32 cellular contexts compared by ENCODE assay signal in the genomic region with DNA sequence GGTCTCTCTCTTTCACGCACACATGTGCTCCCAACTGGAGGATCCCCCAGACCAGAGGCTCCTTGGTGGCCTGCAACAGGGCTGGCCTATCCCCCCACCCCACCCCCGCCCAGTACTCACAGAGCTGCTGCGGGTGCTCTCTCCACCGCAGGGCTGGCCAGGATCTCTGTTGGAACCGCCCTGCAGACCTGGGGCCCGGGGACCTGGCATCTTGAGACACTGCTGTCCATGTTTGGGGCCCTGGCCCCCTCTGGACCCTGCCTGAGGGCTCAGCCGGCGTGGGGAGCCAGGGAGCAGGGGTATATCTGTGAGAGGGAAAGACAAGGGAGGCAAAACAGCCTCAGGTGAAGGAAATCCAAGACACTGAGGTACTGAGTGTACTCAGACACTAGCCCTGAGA. TPM values are rescaled to one million over a fixed set of nuclear protein-coding genes. Genes with fewer than 3 reads are reported as not detected.
"Had no signal": no experiment of that assay in that cellular context is flagged by ENCODE, and none has a peak within 500 bp of the region (broad histone marks: within the 10 kb centered on the region; RNA-seq: fewer than 3 reads in every experiment).

No MANE protein-coding gene starts in this region.

- H3K27ac ChIP-seq: ascending aorta, breast epithelium, cardiac muscle cell, esophagus muscularis mucosa, foreskin keratinocyte, gastrocnemius medialis, heart left ventricle had no signal

- H3K4me1 ChIP-seq: ascending aorta, breast epithelium, esophagus muscularis mucosa, foreskin keratinocyte, gastrocnemius medialis, heart left ventricle had no signal

- H3K4me3 ChIP-seq: ascending aorta, breast epithelium, cardiac muscle cell, esophagus muscularis mucosa, gastrocnemius medialis, heart left ventricle had no signal

- ATAC-seq: activated CD8-positive, alpha-beta memory T cell treated with anti-CD3 and anti-CD28 coated beads, Interleukin-2, amount 10 ng/mL, durations not matched to agents 7 days and 5 days; activated CD8-positive, alpha-beta T cell treated with anti-CD3 and anti-CD28 coated beads for 36 hours; activated naive CD4-positive, alpha-beta T cell treated with anti-CD3 and anti-CD28 coated beads, Interleukin-2, amount 50 U/mL, for 72 hours; activated T-cell treated with anti-CD3 and anti-CD28 coated beads, Interleukin-2, amount 50 U/mL, for 72 hours; effector memory CD8-positive, alpha-beta T cell; foreskin keratinocyte; gastrocnemius medialis; WTC11 had no signal

- H3K27me3 ChIP-seq: ascending aorta, breast epithelium, foreskin keratinocyte, gastrocnemius medialis, heart left ventricle had no signal

- H3K9me3 ChIP-seq: ascending aorta, breast epithelium, esophagus muscularis mucosa, gastrocnemius medialis, heart left ventricle had no signal

- H3K36me3 ChIP-seq: ascending aorta, breast epithelium, cardiac muscle cell, gastrocnemius medialis had no signal

- DNase-seq: activated CD4-positive, alpha-beta T cell treated with anti-CD3 and anti-CD28 coated beads for 1 hour; activated CD4-positive, alpha-beta T cell treated with anti-CD3 and anti-CD28 coated beads for 4 hours; activated CD4-positive, alpha-beta T cell treated with anti-CD3 and anti-CD28 coated beads, Interleukin-2, amount 50 U/mL, for 1 hour; activated CD4-positive, alpha-beta T cell treated with anti-CD3 and anti-CD28 coated beads, Interleukin-2, amount 50 U/mL, for 48 hours; activated CD8-positive, alpha-beta memory T cell treated with anti-CD3 and anti-CD28 coated beads, Interleukin-2, amount 10 ng/mL, durations not matched to agents 7 days and 5 days; activated CD8-positive, alpha-beta memory T cell treated with anti-CD3 and anti-CD28 coated beads, Interleukin-2, amount 50 U/mL, for 48 hours; activated CD8-positive, alpha-beta T cell treated with anti-CD3 and anti-CD28 coated beads for 36 hours; activated gamma-delta T cell; activated naive CD4-positive, alpha-beta T cell; activated naive CD4-positive, alpha-beta T cell treated with anti-CD3 and anti-CD28 coated beads, Interleukin-2, amount 10 ng/mL, durations not matched to agents 7 days and 5 days; activated naive CD8-positive, alpha-beta T cell treated with anti-CD3 and anti-CD28 coated beads, Interleukin-2, amount 10 ng/mL, durations not matched to agents 7 days and 5 days; activated T-cell treated with anti-CD3 and anti-CD28 coated beads for 4 hours; activated T-cell treated with anti-CD3 and anti-CD28 coated beads, Interleukin-2, amount 50 U/mL, for 24 hours; activated T-cell treated with anti-CD3 and anti-CD28 coated beads, Interleukin-2, amount 50 U/mL, for 72 hours; cortex of kidney; dermis blood vessel endothelial cell; effector CD4-positive, alpha-beta T cell; effector memory CD8-positive, alpha-beta T cell; erythroblast; foreskin keratinocyte; gastrocnemius medialis; glutamatergic neuron; heart left ventricle; T-helper 2 cell had no signal

RNA-seq across cellular contexts. Expression of a gene that starts 22.6 kb away (rescaled TPM):
- total RNA-seq: activated CD8-positive, alpha-beta memory T cell treated with anti-CD3 and anti-CD28 coated beads for 36 hours; activated CD8-positive, alpha-beta memory T cell treated with anti-CD3 and anti-CD28 coated beads, Interleukin-2, amount 10 ng/mL, durations not matched to agents 7 days and 5 days; activated CD8-positive, alpha-beta T cell treated with anti-CD3 and anti-CD28 coated beads for 36 hours; activated naive CD4-positive, alpha-beta T cell treated with anti-CD3 and anti-CD28 coated beads, Interleukin-2, amount 50 U/mL, for 72 hours; activated naive CD8-positive, alpha-beta T cell treated with anti-CD3 and anti-CD28 coated beads, Interleukin-2, amount 10 ng/mL, durations not matched to agents 7 days and 5 days; activated T-cell treated with anti-CD3 and anti-CD28 coated beads, Interleukin-2, amount 50 U/mL, for 72 hours; foreskin keratinocyte; T-helper 1 cell treated with Interleukin-12 subunit alpha and Interleukin-12 subunit beta and Interleukin-4 antibody, amounts not matched to agents 30 ng/mL and 1 ng/mL, for 36 hours had no signal
- polyA plus RNA-seq: cardiac muscle cell had no signal
